8 cellular contexts compared by ENCODE assay signal in the genomic region with DNA sequence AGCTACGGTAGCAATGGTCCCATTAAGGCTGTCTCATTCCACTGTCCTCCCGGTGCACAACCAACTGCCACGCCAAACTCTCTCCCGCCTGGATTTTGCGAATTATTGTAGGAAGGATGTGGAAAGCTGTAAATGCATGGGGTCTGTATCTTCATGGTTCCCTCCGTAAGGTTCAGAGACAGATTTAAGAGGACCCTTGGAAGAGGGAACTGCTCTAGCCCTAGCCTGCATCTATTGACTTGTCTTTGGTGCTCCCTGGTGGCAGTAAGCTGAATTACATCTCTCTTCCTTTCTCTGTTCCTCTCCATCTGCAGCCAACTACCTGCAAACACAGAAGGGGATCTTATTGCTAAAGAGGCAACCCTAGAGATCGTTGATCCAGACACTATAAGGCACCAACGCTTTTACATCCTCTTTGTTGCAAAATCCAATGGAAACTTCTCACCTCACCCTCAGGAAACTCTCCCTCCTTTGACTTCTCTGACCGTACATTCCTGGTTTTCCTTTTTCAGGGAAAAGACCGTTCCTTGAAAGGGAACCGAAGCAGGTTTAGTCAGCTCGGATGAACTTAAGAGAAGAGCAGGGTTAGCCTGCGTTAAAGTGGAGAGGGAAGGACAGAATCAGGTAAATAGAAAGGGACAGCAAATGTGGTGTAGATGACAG. TPM values are rescaled to one million over a fixed set of nuclear protein-coding genes. Genes with fewer than 3 reads are reported as not detected.
DNase-seq lines count a peak whose midpoint lies in the region; ATAC-seq and TF ChIP-seq lines count a peak whose summit lies in the region.

No MANE protein-coding gene starts in this region.

- peaks cover 7 to 19% of the 10 kb centered on the region in 2 donors for H3K4me1 ChIP-seq in left lung

- POLR2A ChIA-PET in activated B cell treated with CpG ODN at 0.5 μM for 24 hours (lab: Charles Lee) = no interaction called here

- peak; percentile 74 for ATAC-seq in HG02938 (IDR thresholded peaks at IDR 0.05; ENCODE audit: unreplicated experiment)
- peak; percentile 76 for ATAC-seq in activated B cell treated with CpG ODN at 0.5 μM for 24 hours (ENCODE audit: low read depth)
- peak; percentile 83 for ATAC-seq in left lung

- intact Hi-C loops in activated B cell treated with CpG ODN at 0.5 μM for 24 hours (cut with micrococcal nuclease) (loop anchor here (1.0 to 5.0 kb wide), 9 partner anchors 149 to 1452 kb away; a partner anchor contains a TSS), left lung (cut with DNase I) (no loop called here)

- no peaks in the 10 kb centered on the region for H3K9me3 Mint-ChIP-seq in activated B cell treated with CpG ODN at 0.5 μM for 24 hours

- H3K27ac ChIP-seq in left lung = no peak overlapping the region

- H3K36me3 Mint-ChIP-seq in activated B cell treated with CpG ODN at 0.5 μM for 24 hours (ENCODE audit: low read depth) = no peaks in the 10 kb centered on the region

- peaks cover 0 to 33% of the 10 kb centered on the region in 2 donors for H3K27me3 ChIP-seq in left lung

- H3K4me1 Mint-ChIP-seq in activated B cell treated with CpG ODN at 0.5 μM for 24 hours = peaks cover 7% of the 10 kb centered on the region

- DNase-seq in stimulated activated CD4-positive, alpha-beta T cell treated with anti-CD3 and anti-CD28 coated beads, Interleukin-12 subunit alpha, Interleukin-12 subunit beta, amount 100 ng/mL, for 4 hours = peak; percentile 40
- DNase-seq in stimulated activated CD4-positive, alpha-beta T cell treated with anti-CD3 and anti-CD28 coated beads, Interleukin-4, amount 100 ng/mL, for 1 hour = no peak
- DNase-seq in NCI-H2227 treated with DMSO at 0.1 percent for 48 hours (lab: John Stamatoyannopoulos, UW) (peak; percentile 64), activated B cell treated with CpG ODN at 0.5 μM for 24 hours (no peak), cerebellum (ENCODE audit: low spot score) (peak; percentile 48), left lung (no peak)
- DNase-seq in stimulated activated CD8-positive, alpha-beta memory T cell treated with anti-CD3 and anti-CD28 coated beads, Interleukin-4, amount 100 ng/mL, for 48 hours = peak; percentile 75

- H3K27ac Mint-ChIP-seq in activated B cell treated with CpG ODN at 0.5 μM for 24 hours = no peak overlapping the region

- peaks cover 21% of the 10 kb centered on the region for H3K27me3 Mint-ChIP-seq in activated B cell treated with CpG ODN at 0.5 μM for 24 hours

- no peaks in the 10 kb centered on the region for H3K36me3 ChIP-seq in left lung

- TF ChIP-seq CTCF in activated B cell treated with CpG ODN at 0.5 μM for 24 hours (IDR thresholded peaks at IDR 0.05) (peak; percentile 59), left lung (IDR thresholded peaks at IDR 0.05) (peak; percentile 81)

- H3K4me3 Mint-ChIP-seq in activated B cell treated with CpG ODN at 0.5 μM for 24 hours = no peak overlapping the region

- no peaks in the 10 kb centered on the region for H3K9me3 ChIP-seq in left lung

- CTCF ChIA-PET in activated B cell treated with CpG ODN at 0.5 μM for 24 hours (lab: Charles Lee) = interaction anchor here (0.7 to 3.0 kb wide), 12 partner anchors 17 to 1403 kb away, joined by 3 to 30 read pairs (median 4); a partner anchor contains a TSS

- no peak overlapping the region for H3K4me3 ChIP-seq in left lung

RNA-seq across cellular contexts. Expression of a gene that starts 11.9 kb away (rescaled TPM):
- total RNA-seq in activated B cell treated with CpG ODN at 0.5 μM for 24 hours (not detected in 2 replicates), cerebellum (0.64 TPM), left lung (1 to 10 TPM in 1 of 2 donors, not detected in 1; 6.9 TPM)

Comparison
In these comparisons a context has a peak if more than half of its experiments do, and no peak if none do; other contexts are left out.
1. DNase-seq: peak in stimulated activated CD4-positive, alpha-beta T cell treated with anti-CD3 and anti-CD28 coated beads, Interleukin-12 subunit alpha, Interleukin-12 subunit beta, amount 100 ng/mL, for 4 hours (single experiment), NCI-H2227 treated with DMSO at 0.1 percent for 48 hours (single experiment), cerebellum (single experiment) and stimulated activated CD8-positive, alpha-beta memory T cell treated with anti-CD3 and anti-CD28 coated beads, Interleukin-4, amount 100 ng/mL, for 48 hours (single experiment); none in stimulated activated CD4-positive, alpha-beta T cell treated with anti-CD3 and anti-CD28 coated beads, Interleukin-4, amount 100 ng/mL, for 1 hour (single experiment), activated B cell treated with CpG ODN at 0.5 μM for 24 hours (single experiment) and left lung (0 of 2).
2. Peak in every context shown above with its lines, with median percentiles within 50 percentile points of each other: ATAC-seq.